ENCODE assay signal across 16 cellular contexts in the genomic region with DNA sequence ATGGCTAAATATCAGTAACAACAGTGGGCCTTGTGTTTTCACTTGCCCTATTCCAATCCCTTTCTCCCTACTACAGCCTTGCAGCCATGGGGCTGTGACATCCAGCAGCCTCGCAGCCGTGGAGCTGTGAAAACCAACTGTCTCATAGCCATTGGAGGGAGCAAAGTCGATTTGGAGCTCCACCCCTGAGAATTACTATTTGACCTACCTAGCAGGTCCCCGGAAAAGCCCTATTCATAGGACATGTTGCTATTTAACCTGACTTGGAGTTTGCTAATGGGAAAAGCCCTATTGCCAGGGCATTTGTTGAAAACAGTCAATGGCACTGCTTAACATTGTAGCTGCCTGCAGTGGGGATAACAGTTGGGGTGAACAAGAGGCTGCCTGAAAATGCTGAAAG. TPM values are rescaled to one million over a fixed set of nuclear protein-coding genes. Genes with fewer than 3 reads are reported as not detected.
DNase-seq lines count a peak whose midpoint lies in the region; ATAC-seq and TF ChIP-seq lines count a peak whose summit lies in the region.
"Had no signal": no experiment of that assay in that cellular context is flagged by ENCODE, and none has a peak within 500 bp of the region (broad histone marks: within the 10 kb centered on the region; RNA-seq: fewer than 3 reads in every experiment).

No MANE protein-coding gene starts in this region.

- H3K36me3 ChIP-seq in left ventricle myocardium inferior, result peaks cover 3% of the 10 kb centered on the region
- H3K36me3 ChIP-seq in transverse colon, result no peaks in the 10 kb centered on the region

- H3K27me3 ChIP-seq in left ventricle myocardium inferior (ENCODE audit: low read depth) (no peaks in the 10 kb centered on the region), transverse colon (no peaks in the 10 kb centered on the region)

- no peak for DNase-seq in left ventricle myocardium inferior
- no peak for DNase-seq in cardiac septum (ENCODE audit: low spot score)
- DNase-seq in left lobe of liver (ENCODE audit: low spot score), result peak; percentile 73
- peak; percentile 20 for DNase-seq in mucosa of gallbladder (ENCODE audit: low spot score)
- DNase-seq in transverse colon, result peak; percentile 37
- no peak for DNase-seq in SKM-1 treated with dmso at 0.1 percent for 144 hours (lab: John Stamatoyannopoulos, UW; ENCODE audit: unreplicated experiment)
- no peak for DNase-seq in foreskin fibroblast
- DNase-seq: C1 segment of cervical spinal cord; Calu3; CD4-positive, alpha-beta T cell; DMS79; H7 had no signal

- H3K9me3 ChIP-seq in left ventricle myocardium inferior (replicated peaks) (no peaks in the 10 kb centered on the region), transverse colon (no peaks in the 10 kb centered on the region)

- no peak overlapping the region for H3K4me3 ChIP-seq in left ventricle myocardium inferior
- H3K4me3 ChIP-seq in transverse colon, result no peak overlapping the region
- H3K4me3 ChIP-seq in foreskin fibroblast (ENCODE audit: low read depth in 1 of 2, low read length in 2 of 2), result no peak overlapping the region
- H3K4me3 ChIP-seq: GM12878, GM23338 had no signal

- peak; percentile 88 for ATAC-seq in left lobe of liver
- ATAC-seq in HG02981 (IDR thresholded peaks at IDR 0.05; ENCODE audit: unreplicated experiment), result no peak
- ATAC-seq: GM12878, GM23338 had no signal

- no peak for TF ChIP-seq POLR2A in transverse colon (IDR thresholded peaks at IDR 0.05)

- WGBS in transverse colon (ENCODE audit: low coverage in 1 of 2), 2 donors, result 76% methylated on average over 4 of the region's 4 CpGs; no CpG with 5 or more reads in 1 of the 2 donors

- in situ Hi-C loops in transverse colon (cut with MboI; ENCODE audit: low pct_ligation_motif_present in 1 of 4, low pct_unique_long_range_greater_than_20kb in 1 of 4, low sequenced_read_pairs in 3 of 4), result no loop called here

- H3K27ac ChIP-seq in left ventricle myocardium inferior (replicated peaks) (peak overlapping the region; percentile 41), transverse colon (peak overlapping the region in 2 of 4 donors; percentile 5 to 20)
- H3K27ac ChIP-seq: 22Rv1 had no signal

- TF ChIP-seq EP300 in transverse colon (IDR thresholded peaks at IDR 0.05; ENCODE audit: low read depth), result no peak

- H3K4me1 ChIP-seq in left ventricle myocardium inferior (no peaks in the 10 kb centered on the region), transverse colon (peaks cover 0 to 14% (median 7%) of the 10 kb centered on the region in 4 donors)

- TF ChIP-seq CTCF in left ventricle myocardium inferior (IDR thresholded peaks at IDR 0.05; ENCODE audit: borderline replicate concordance) (no peak), transverse colon (IDR thresholded peaks at IDR 0.05) (no peak), foreskin fibroblast (IDR thresholded peaks at IDR 0.05; ENCODE audit: low read depth, low read length) (no peak)

- intact Hi-C loops in left ventricle myocardium inferior (cut with micrococcal nuclease) (no loop called here), cardiac septum (cut with DNase I) (no loop called here), transverse colon (cut with DNase I; ENCODE audit: low total_unique reads) (no loop called here)

RNA-seq across cellular contexts. Expression of a gene that starts 33.3 kb away (rescaled TPM):
- 6.8 TPM for total RNA-seq in left ventricle myocardium inferior
- total RNA-seq in cardiac septum, result 7.5 TPM
- 17.9 TPM for total RNA-seq in left lobe of liver
- total RNA-seq in mucosa of gallbladder, result 37.2 TPM
- total RNA-seq in transverse colon, result 1 to 10 TPM in 3 of 4 donors, under 1 TPM in 1; 0.75 to 9.4 (median 6.2) TPM

RNA-seq across cellular contexts. Expression of a gene that starts 33.6 kb away (rescaled TPM):
- total RNA-seq in left ventricle myocardium inferior (16.3 TPM), cardiac septum (17.5 TPM), left lobe of liver (9.5 TPM), mucosa of gallbladder (30.1 TPM), transverse colon (100 to 1,000 TPM in 1 of 4 donors, 10 to 100 TPM in 3; 16.1 to 264 (median 40.8) TPM)

RNA-seq across cellular contexts. Expression of a gene that starts 49.0 kb away (rescaled TPM):
- total RNA-seq in left ventricle myocardium inferior (3.2 TPM), cardiac septum (1.3 TPM), left lobe of liver (20.9 TPM), mucosa of gallbladder (8.7 TPM), transverse colon (10 to 100 TPM in 3 of 4 donors, 1 to 10 TPM in 1; 6.2 to 54.5 (median 45.0) TPM)

Comparison
In these comparisons a context has a peak if more than half of its experiments do, and no peak if none do; other contexts are left out.
1. DNase-seq: peak in left lobe of liver (single experiment), mucosa of gallbladder (single experiment) and transverse colon (single experiment); none in left ventricle myocardium inferior (single experiment), cardiac septum (single experiment), SKM-1 treated with dmso at 0.1 percent for 144 hours (single experiment) and foreskin fibroblast (0 of 2).